16 cellular contexts compared by ENCODE assay signal in genomic region chr9:89453452-89453851, GRCh38. TPM values are rescaled to one million over a fixed set of nuclear protein-coding genes. Genes with fewer than 3 reads are reported as not detected.
A peak's percentile ranks its signal among the peaks of the same experiment; 100 is the strongest.
DNase-seq lines count a peak whose midpoint lies in the region; ATAC-seq and TF ChIP-seq lines count a peak whose summit lies in the region.
"Had no signal": no experiment of that assay in that cellular context is flagged by ENCODE, and none has a peak within 500 bp of the region (broad histone marks: within the 10 kb centered on the region; RNA-seq: fewer than 3 reads in every experiment).

No MANE protein-coding gene starts in this region.

- no peak overlapping the region for H3K27ac ChIP-seq in colonic mucosa
- H3K27ac ChIP-seq: psoas muscle, stomach had no signal

- H3K9ac ChIP-seq in colonic mucosa (ENCODE audit: low read depth in 2 of 2, low read length in 2 of 2): no peak overlapping the region

- intact Hi-C loops in colonic mucosa (cut with DNase I): no loop called here

- H3K9me3 Mint-ChIP-seq in activated CD8-positive, alpha-beta memory T cell treated with anti-CD3 and anti-CD28 coated beads, Interleukin-2, amount 10 ng/mL, durations not matched to agents 7 days and 5 days (ENCODE audit: low read depth): no peaks in the 10 kb centered on the region
- H3K9me3 Mint-ChIP-seq in activated T-helper 17 cell treated with anti-CD3 and anti-CD28 coated beads, Interleukin-2, amount 50 U/mL, for 72 hours: no peaks in the 10 kb centered on the region

- H3K36me3 Mint-ChIP-seq in activated CD8-positive, alpha-beta memory T cell treated with anti-CD3 and anti-CD28 coated beads, Interleukin-2, amount 10 ng/mL, durations not matched to agents 7 days and 5 days: peaks cover 68% of the 10 kb centered on the region
- peaks cover 99% of the 10 kb centered on the region for H3K36me3 Mint-ChIP-seq in activated T-helper 17 cell treated with anti-CD3 and anti-CD28 coated beads, Interleukin-2, amount 50 U/mL, for 72 hours (ENCODE audit: low read depth)

- H3K4me1 Mint-ChIP-seq in activated CD8-positive, alpha-beta memory T cell treated with anti-CD3 and anti-CD28 coated beads, Interleukin-2, amount 10 ng/mL, durations not matched to agents 7 days and 5 days: peaks cover 88% of the 10 kb centered on the region
- H3K4me1 Mint-ChIP-seq in activated T-helper 17 cell treated with anti-CD3 and anti-CD28 coated beads, Interleukin-2, amount 50 U/mL, for 72 hours: peaks cover 52% of the 10 kb centered on the region

- peak overlapping the region; percentile 19 for H3K27ac Mint-ChIP-seq in activated CD8-positive, alpha-beta memory T cell treated with anti-CD3 and anti-CD28 coated beads, Interleukin-2, amount 10 ng/mL, durations not matched to agents 7 days and 5 days
- peak overlapping the region; percentile 82 for H3K27ac Mint-ChIP-seq in activated T-helper 17 cell treated with anti-CD3 and anti-CD28 coated beads, Interleukin-2, amount 50 U/mL, for 72 hours

- no peak for TF ChIP-seq CTCF in colonic mucosa (IDR thresholded peaks at IDR 0.05)

- no peak for ATAC-seq in activated CD8-positive, alpha-beta memory T cell treated with anti-CD3 and anti-CD28 coated beads, Interleukin-2, amount 10 ng/mL, durations not matched to agents 7 days and 5 days
- ATAC-seq in activated T-helper 17 cell treated with anti-CD3 and anti-CD28 coated beads, Interleukin-2, amount 50 U/mL, for 72 hours (replicated peaks): no peak
- ATAC-seq in HG03095 (IDR thresholded peaks at IDR 0.05; ENCODE audit: unreplicated experiment): no peak
- ATAC-seq: left lobe of liver, psoas muscle had no signal

- no peaks in the 10 kb centered on the region for H3K9me3 ChIP-seq in colonic mucosa
- H3K9me3 ChIP-seq: psoas muscle, stomach had no signal

- CTCF ChIA-PET in activated CD8-positive, alpha-beta memory T cell treated with anti-CD3 and anti-CD28 coated beads, Interleukin-2, amount 10 ng/mL, durations not matched to agents 7 days and 5 days (lab: Charles Lee): interaction anchor here (1.6 kb wide), 1 partner anchor 43 kb away, joined by 3 read pairs; no protein-coding TSS in a partner anchor

- no peaks in the 10 kb centered on the region for H3K36me3 ChIP-seq in colonic mucosa

- no peaks in the 10 kb centered on the region for H3K27me3 Mint-ChIP-seq in activated CD8-positive, alpha-beta memory T cell treated with anti-CD3 and anti-CD28 coated beads, Interleukin-2, amount 10 ng/mL, durations not matched to agents 7 days and 5 days
- no peaks in the 10 kb centered on the region for H3K27me3 Mint-ChIP-seq in activated T-helper 17 cell treated with anti-CD3 and anti-CD28 coated beads, Interleukin-2, amount 50 U/mL, for 72 hours

- H3K4me3 ChIP-seq in colonic mucosa: no peak overlapping the region
- H3K4me3 ChIP-seq: psoas muscle, stomach had no signal

- H3K27me3 ChIP-seq in colonic mucosa: no peaks in the 10 kb centered on the region
- H3K27me3 ChIP-seq: stomach had no signal

- H3K4me1 ChIP-seq in colonic mucosa: no peaks in the 10 kb centered on the region
- H3K4me1 ChIP-seq: psoas muscle had no signal

- no peak overlapping the region for H3K4me3 Mint-ChIP-seq in activated CD8-positive, alpha-beta memory T cell treated with anti-CD3 and anti-CD28 coated beads, Interleukin-2, amount 10 ng/mL, durations not matched to agents 7 days and 5 days
- H3K4me3 Mint-ChIP-seq in activated T-helper 17 cell treated with anti-CD3 and anti-CD28 coated beads, Interleukin-2, amount 50 U/mL, for 72 hours: no peak overlapping the region

- DNase-seq in activated CD8-positive, alpha-beta memory T cell treated with anti-CD3 and anti-CD28 coated beads, Interleukin-2, amount 10 ng/mL, durations not matched to agents 7 days and 5 days: no peak
- DNase-seq in activated CD8-positive, alpha-beta memory T cell treated with anti-CD3 and anti-CD28 coated beads for 24 hours: no peak
- peak; percentile 70 to 76 for DNase-seq in hippocampal formation (lab: John Stamatoyannopoulos, UW)
- peak; percentile 82 for DNase-seq in putamen (ENCODE audit: low spot score)
- DNase-seq in COR-L47 (lab: John Stamatoyannopoulos, UW): no peak
- no peak for DNase-seq in colonic mucosa
- DNase-seq: activated CD4-positive, alpha-beta T cell treated with anti-CD3 and anti-CD28 coated beads, Interleukin-2, amount 50 U/mL, for 1 hour; activated effector memory CD4-positive, alpha-beta T cell treated with Interleukin-2 at 50 U/mL for 16 hours; NCI-H1694; psoas muscle; SHP77 treated with DMSO at 0.1 percent for 48 hours; stomach; T-helper 9 cell had no signal

RNA-seq across cellular contexts. Expression of gene SEMA4D, which starts 44.5 kb away (rescaled TPM):
- 100 to 1,000 TPM; 408 to 525 TPM for total RNA-seq in activated CD8-positive, alpha-beta memory T cell treated with anti-CD3 and anti-CD28 coated beads, Interleukin-2, amount 10 ng/mL, durations not matched to agents 7 days and 5 days
- 100 to 1,000 TPM; 167 to 263 TPM for total RNA-seq in activated T-helper 17 cell treated with anti-CD3 and anti-CD28 coated beads, Interleukin-2, amount 50 U/mL, for 72 hours
- total RNA-seq in colonic mucosa: 10 to 100 TPM; 14.7 to 19.0 TPM

Comparison
In these comparisons a context has a peak if more than half of its experiments do, and no peak if none do; other contexts are left out.
1. DNase-seq: peak in hippocampal formation (2 of 2) and putamen (single experiment); none in activated CD8-positive, alpha-beta memory T cell treated with anti-CD3 and anti-CD28 coated beads, Interleukin-2, amount 10 ng/mL, durations not matched to agents 7 days and 5 days (single experiment), activated CD8-positive, alpha-beta memory T cell treated with anti-CD3 and anti-CD28 coated beads for 24 hours (single experiment), COR-L47 (single experiment) and colonic mucosa (single experiment).
2. RNA of gene SEMA4D, which starts 44.5 kb away (total RNA-seq): 408 to 525 TPM in activated CD8-positive, alpha-beta memory T cell treated with anti-CD3 and anti-CD28 coated beads, Interleukin-2, amount 10 ng/mL, durations not matched to agents 7 days and 5 days and 167 to 263 TPM in activated T-helper 17 cell treated with anti-CD3 and anti-CD28 coated beads, Interleukin-2, amount 50 U/mL, for 72 hours; 14.7 to 19.0 TPM in colonic mucosa; every median in the first group is over 4 times any median in the second.